ENCODE assay signal across 34 cellular contexts in genomic region chr19:35427187-35427586, GRCh38. TPM values are rescaled to one million over a fixed set of nuclear protein-coding genes. Genes with fewer than 3 reads are reported as not detected.
"Had no signal": no experiment of that assay in that cellular context is flagged by ENCODE, and none has a peak within 500 bp of the region (broad histone marks: within the 10 kb centered on the region; RNA-seq: fewer than 3 reads in every experiment).

No MANE protein-coding gene starts in this region.

- H3K4me3 ChIP-seq: ascending aorta, esophagus muscularis mucosa, gastrocnemius medialis had no signal

- H3K4me1 Mint-ChIP-seq: T-helper 17 cell had no signal

- FAIRE-seq: bronchial epithelial cell had no signal

- H3K36me3 ChIP-seq: ascending aorta, brain microvascular endothelial cell, esophagus muscularis mucosa, gastrocnemius medialis had no signal

- H3K4me3 Mint-ChIP-seq: activated CD4-positive, alpha-beta memory T cell treated with anti-CD3 and anti-CD28 coated beads, Interleukin-2, amount 10 ng/mL, durations not matched to agents 7 days and 5 days; activated CD4-positive, alpha-beta T cell treated with anti-CD3 and anti-CD28 coated beads, Interleukin-2, amount 10 ng/mL, durations not matched to agents 7 days and 5 days; activated naive CD4-positive, alpha-beta T cell treated with anti-CD3 and anti-CD28 coated beads, Interleukin-2, amount 10 ng/mL, durations not matched to agents 7 days and 5 days; activated naive CD8-positive, alpha-beta T cell treated with anti-CD3 and anti-CD28 coated beads, Interleukin-2, amount 10 ng/mL, durations not matched to agents 7 days and 5 days; activated T-cell treated with anti-CD3 and anti-CD28 coated beads, Interleukin-2, amount 50 U/mL, for 24 hours; activated T-cell treated with anti-CD3 and anti-CD28 coated beads, Interleukin-2, amount 50 U/mL, for 72 hours; central memory CD8-positive, alpha-beta T cell; effector memory CD8-positive, alpha-beta T cell; T-helper 17 cell; T-helper 2 cell treated with Interferon-gamma antibody and Interleukin-4, amounts not matched to agents 5 μg/mL and 100 μg/mL, for 36 hours had no signal

- H3K27me3 ChIP-seq: ascending aorta, brain microvascular endothelial cell, foreskin keratinocyte, gastrocnemius medialis had no signal

- DNase-seq: activated CD4-positive, alpha-beta memory T cell treated with anti-CD3 and anti-CD28 coated beads, Interleukin-2, amount 10 ng/mL, durations not matched to agents 7 days and 5 days; activated CD4-positive, alpha-beta T cell treated with anti-CD3 and anti-CD28 coated beads for 1 hour; activated CD4-positive, alpha-beta T cell treated with anti-CD3 and anti-CD28 coated beads for 4 hours; activated CD4-positive, alpha-beta T cell treated with anti-CD3 and anti-CD28 coated beads, Interleukin-2, amount 10 ng/mL, durations not matched to agents 7 days and 5 days; activated CD4-positive, alpha-beta T cell treated with anti-CD3 and anti-CD28 coated beads, Interleukin-2, amount 50 U/mL, for 4 hours; activated CD4-positive, CD25-positive, alpha-beta regulatory T cell; activated CD8-positive, alpha-beta memory T cell treated with anti-CD3 and anti-CD28 coated beads, Interleukin-2, amount 50 U/mL, for 48 hours; activated gamma-delta T cell; activated naive CD4-positive, alpha-beta T cell; activated naive CD4-positive, alpha-beta T cell treated with anti-CD3 and anti-CD28 coated beads, Interleukin-2, amount 10 ng/mL, durations not matched to agents 7 days and 5 days; activated naive CD8-positive, alpha-beta T cell treated with anti-CD3 and anti-CD28 coated beads, Interleukin-2, amount 10 ng/mL, durations not matched to agents 7 days and 5 days; activated T-cell treated with anti-CD3 and anti-CD28 coated beads for 4 hours; activated T-cell treated with anti-CD3 and anti-CD28 coated beads, Interleukin-2, amount 50 U/mL, for 24 hours; activated T-cell treated with anti-CD3 and anti-CD28 coated beads, Interleukin-2, amount 50 U/mL, for 72 hours; brain microvascular endothelial cell; cortex of kidney; dermis blood vessel endothelial cell; effector CD4-positive, alpha-beta T cell; effector memory CD8-positive, alpha-beta T cell; erythroblast; foreskin keratinocyte; gastrocnemius medialis; glutamatergic neuron; T-helper 1 cell; T-helper 17 cell; T1000 had no signal

- H3K27ac Mint-ChIP-seq: activated CD4-positive, alpha-beta memory T cell treated with anti-CD3 and anti-CD28 coated beads, Interleukin-2, amount 10 ng/mL, durations not matched to agents 7 days and 5 days; activated CD4-positive, alpha-beta T cell treated with anti-CD3 and anti-CD28 coated beads, Interleukin-2, amount 10 ng/mL, durations not matched to agents 7 days and 5 days; activated naive CD4-positive, alpha-beta T cell treated with anti-CD3 and anti-CD28 coated beads, Interleukin-2, amount 10 ng/mL, durations not matched to agents 7 days and 5 days; activated naive CD4-positive, alpha-beta T cell treated with anti-CD3 and anti-CD28 coated beads, Interleukin-2, amount 50 U/mL, for 72 hours; activated naive CD8-positive, alpha-beta T cell treated with anti-CD3 and anti-CD28 coated beads, Interleukin-2, amount 10 ng/mL, durations not matched to agents 7 days and 5 days; activated T-cell treated with anti-CD3 and anti-CD28 coated beads, Interleukin-2, amount 50 U/mL, for 24 hours; activated T-cell treated with anti-CD3 and anti-CD28 coated beads, Interleukin-2, amount 50 U/mL, for 72 hours; effector memory CD8-positive, alpha-beta T cell; T-helper 17 cell; T-helper 2 cell treated with Interferon-gamma antibody and Interleukin-4, amounts not matched to agents 5 μg/mL and 100 μg/mL, for 36 hours had no signal

- H3K9me3 ChIP-seq: gastrocnemius medialis had no signal

- H3K27me3 Mint-ChIP-seq: T-helper 17 cell had no signal

- H3K27ac ChIP-seq: ascending aorta, brain microvascular endothelial cell, esophagus muscularis mucosa, foreskin keratinocyte, gastrocnemius medialis had no signal

- H3K4me1 ChIP-seq: ascending aorta, esophagus muscularis mucosa, foreskin keratinocyte, gastrocnemius medialis had no signal

- ATAC-seq: activated naive CD4-positive, alpha-beta T cell treated with anti-CD3 and anti-CD28 coated beads, Interleukin-2, amount 50 U/mL, for 72 hours; activated T-cell treated with anti-CD3 and anti-CD28 coated beads, Interleukin-2, amount 50 U/mL, for 72 hours; effector memory CD8-positive, alpha-beta T cell; foreskin keratinocyte; gastrocnemius medialis; T-helper 17 cell had no signal

RNA-seq across cellular contexts. Expression of gene FFAR2, which starts 20.9 kb away (rescaled TPM):
- total RNA-seq: activated CD4-positive, alpha-beta memory T cell treated with anti-CD3 and anti-CD28 coated beads, Interleukin-2, amount 10 ng/mL, durations not matched to agents 7 days and 5 days; activated CD4-positive, alpha-beta T cell treated with anti-CD3 and anti-CD28 coated beads, Interleukin-2, amount 10 ng/mL, durations not matched to agents 7 days and 5 days; activated naive CD4-positive, alpha-beta T cell treated with anti-CD3 and anti-CD28 coated beads, Interleukin-2, amount 50 U/mL, for 72 hours; activated naive CD8-positive, alpha-beta T cell treated with anti-CD3 and anti-CD28 coated beads, Interleukin-2, amount 10 ng/mL, durations not matched to agents 7 days and 5 days; activated T-cell treated with anti-CD3 and anti-CD28 coated beads, Interleukin-2, amount 50 U/mL, for 72 hours; ascending aorta; bronchial epithelial cell; cerebellum; dermis blood vessel endothelial cell; foreskin keratinocyte; gastrocnemius medialis had no signal
- polyA plus RNA-seq: foreskin keratinocyte had no signal

RNA-seq across cellular contexts. Expression of gene GPR42, which starts 56.3 kb away (rescaled TPM):
- total RNA-seq: activated CD4-positive, alpha-beta T cell treated with anti-CD3 and anti-CD28 coated beads, Interleukin-2, amount 10 ng/mL, durations not matched to agents 7 days and 5 days; activated naive CD8-positive, alpha-beta T cell treated with anti-CD3 and anti-CD28 coated beads, Interleukin-2, amount 10 ng/mL, durations not matched to agents 7 days and 5 days; ascending aorta; bronchial epithelial cell; cardiac septum; cerebellum; dermis blood vessel endothelial cell; foreskin keratinocyte; gastrocnemius medialis had no signal
- polyA plus RNA-seq: foreskin keratinocyte had no signal
